In the genomic region with DNA sequence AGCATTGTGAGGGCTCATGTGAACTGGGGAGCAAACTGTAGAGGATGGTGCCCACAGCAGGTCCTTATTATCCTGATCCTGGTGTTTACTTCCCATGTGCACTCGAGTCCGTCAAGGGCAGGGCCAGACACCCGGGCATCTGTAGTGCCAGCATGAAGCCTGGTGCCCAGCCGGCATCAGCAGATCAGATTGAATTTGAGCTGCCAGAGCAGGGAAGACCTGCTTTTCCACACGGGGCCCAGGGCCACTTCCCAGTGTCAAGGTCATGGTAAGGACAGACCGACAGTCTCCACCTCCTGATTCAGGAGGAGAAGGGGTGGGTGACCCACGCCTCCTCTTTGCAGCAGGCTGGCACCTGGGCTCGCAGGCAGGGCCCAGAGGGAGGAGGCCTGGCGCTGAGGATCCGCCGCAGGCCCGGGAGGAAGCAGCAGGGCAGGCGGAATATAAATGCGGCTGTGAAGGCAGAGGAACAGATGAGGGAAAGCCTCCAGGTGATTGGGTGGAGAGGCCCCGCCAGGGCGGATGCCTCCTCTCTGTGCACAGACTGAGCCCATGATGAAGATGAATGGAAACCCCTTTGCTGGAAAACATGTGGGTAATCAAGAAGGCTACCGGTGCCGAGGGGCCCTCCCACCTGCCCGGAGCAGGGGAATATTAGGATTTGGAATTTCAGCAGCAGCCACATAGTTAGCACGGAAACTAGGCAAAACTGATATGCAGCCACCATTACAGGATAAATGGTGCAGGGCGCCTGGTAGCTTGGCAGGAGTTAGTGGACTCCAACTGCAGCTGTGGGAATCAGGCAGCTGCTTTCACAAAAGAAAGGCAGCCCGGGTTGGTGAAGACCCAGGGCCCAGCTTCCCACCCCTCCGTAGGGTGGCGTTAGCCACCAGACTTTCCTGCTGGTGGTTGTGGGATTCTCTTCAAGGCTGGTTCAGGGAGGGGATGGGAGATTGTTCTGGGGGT, we compare ENCODE assay signal across 21 cellular contexts.
DNase-seq lines count a peak whose midpoint lies in the region; ATAC-seq and TF ChIP-seq lines count a peak whose summit lies in the region.
"Had no signal": no experiment of that assay in that cellular context is flagged by ENCODE, and none has a peak within 500 bp of the region (broad histone marks: within the 10 kb centered on the region; RNA-seq: fewer than 3 reads in every experiment).

No MANE protein-coding gene starts in this region.

- peak overlapping the region; percentile 30 for H3K4me3 Mint-ChIP-seq in glutamatergic neuron (ENCODE audit: unreplicated experiment)
- H3K4me3 Mint-ChIP-seq: CD4-positive, alpha-beta memory T cell; T-cell had no signal

- peaks cover 1% of the 10 kb centered on the region for H3K9me3 Mint-ChIP-seq in glutamatergic neuron (ENCODE audit: unreplicated experiment)
- H3K9me3 Mint-ChIP-seq: CD4-positive, alpha-beta memory T cell; T-cell had no signal

- H3K9me3 ChIP-seq in right atrium auricular region (no peaks in the 10 kb centered on the region), aorta (ENCODE audit: control insufficient read depth, low read length) (no peaks in the 10 kb centered on the region)
- H3K9me3 ChIP-seq: MG63 had no signal

- no peak for TF ChIP-seq CTCF in right atrium auricular region (IDR thresholded peaks at IDR 0.05)
- TF ChIP-seq CTCF in glutamatergic neuron (IDR thresholded peaks at IDR 0.05; ENCODE audit: partially characterized antibody, unreplicated experiment): no peak

- H3K27me3 ChIP-seq in right atrium auricular region (no peaks in the 10 kb centered on the region), aorta (ENCODE audit: control insufficient read depth in 1 of 2, insufficient read depth in 2 of 2, low read length in 1 of 2) (no peaks in the 10 kb centered on the region)
- H3K27me3 ChIP-seq: MG63 had no signal

- no peak overlapping the region for H3K27ac Mint-ChIP-seq in glutamatergic neuron (ENCODE audit: unreplicated experiment)
- H3K27ac Mint-ChIP-seq: T-cell had no signal

- no peak overlapping the region for H3K4me3 ChIP-seq in right atrium auricular region
- no peak overlapping the region for H3K4me3 ChIP-seq in aorta (ENCODE audit: low read length in 2 of 2)
- H3K4me3 ChIP-seq: GM12878, GM23248, MG63 had no signal

- intact Hi-C loops in left cardiac atrium (cut with DNase I) (loop anchor here (10.0 kb wide), 2 partner anchors 122 to 602 kb away; partner anchors contain the start of genes NR6A1 (in 2 of the 2) and OLFML2A (in 2 of the 2)), posterior vena cava (cut with DNase I) (loop anchor here (10.0 kb wide), 2 partner anchors 522 to 602 kb away; partner anchors contain the start of genes NR6A1 (in 1 of the 2), OLFML2A (in 1 of the 2) and WDR38 (in 1 of the 2)), aorta (cut with DNase I) (loop anchor here (5.0 to 10.0 kb wide), 2 partner anchors 122 to 604 kb away; partner anchors contain the start of gene NR6A1 (in 1 of the 2))

- H3K36me3 Mint-ChIP-seq in glutamatergic neuron (ENCODE audit: unreplicated experiment): no peaks in the 10 kb centered on the region
- H3K36me3 Mint-ChIP-seq: CD4-positive, alpha-beta memory T cell; T-cell had no signal

- DNase-seq in NCI-H1417 (lab: John Stamatoyannopoulos, UW) (peak in 2 of 3 experiments; percentile 44 to 61), NCI-H1417 treated with DMSO at 0.1 percent for 48 hours (lab: John Stamatoyannopoulos, UW) (no peak), left cardiac atrium (peak; percentile 14), right atrium auricular region (ENCODE audit: low spot score) (no peak), glutamatergic neuron (no peak), posterior vena cava (ENCODE audit: low spot score) (peak; percentile 59), EL (no peak), aorta (no peak)
- DNase-seq: 8988T; Calu3; CD4-positive, alpha-beta memory T cell; DMS79 treated with DMSO at 0.1 percent for 48 hours; GDM1; GM23248; MG63; NCI-H1092; NCI-H187; NCI-H524 treated with DMSO at 0.1 percent for 48 hours; T-cell had no signal

- H3K27me3 Mint-ChIP-seq in glutamatergic neuron (ENCODE audit: unreplicated experiment): peaks cover 1% of the 10 kb centered on the region

- H3K4me1 Mint-ChIP-seq in glutamatergic neuron (ENCODE audit: low read depth, unreplicated experiment): peaks cover 14% of the 10 kb centered on the region

- H3K4me1 ChIP-seq in right atrium auricular region: peaks cover 0 to 10% of the 10 kb centered on the region in 2 donors
- H3K4me1 ChIP-seq in aorta (ENCODE audit: control insufficient read depth in 1 of 2, insufficient read depth in 2 of 2, low read length in 2 of 2): no peaks in the 10 kb centered on the region

- H3K27ac ChIP-seq in right atrium auricular region (no peak overlapping the region), aorta (ENCODE audit: low read depth in 1 of 2, low read length in 2 of 2) (no peak overlapping the region)
- H3K27ac ChIP-seq: GM23248, RWPE1 had no signal

- no peaks in the 10 kb centered on the region for H3K36me3 ChIP-seq in right atrium auricular region
- no peaks in the 10 kb centered on the region for H3K36me3 ChIP-seq in aorta (ENCODE audit: control insufficient read depth in 1 of 2, insufficient read depth in 2 of 2, low read length in 1 of 2)
- H3K36me3 ChIP-seq: MG63 had no signal

- WGBS in aorta, 2 donors: 77 to 82% methylated on average over 24 of the region's 24 CpGs

- ATAC-seq in left cardiac atrium (no peak), aorta (ENCODE audit: low FRiP score) (no peak)
- ATAC-seq: GM12878, T-cell had no signal

Comparison
In these comparisons a context has a peak if more than half of its experiments do, and no peak if none do; other contexts are left out.
1. DNase-seq: peak in NCI-H1417 (2 of 3), left cardiac atrium (single experiment) and posterior vena cava (single experiment); none in NCI-H1417 treated with DMSO at 0.1 percent for 48 hours (single experiment), right atrium auricular region (single experiment), glutamatergic neuron (single experiment), EL (single experiment) and aorta (0 of 2).